ENCODE assay signal across 2 cellular contexts in the genomic region with DNA sequence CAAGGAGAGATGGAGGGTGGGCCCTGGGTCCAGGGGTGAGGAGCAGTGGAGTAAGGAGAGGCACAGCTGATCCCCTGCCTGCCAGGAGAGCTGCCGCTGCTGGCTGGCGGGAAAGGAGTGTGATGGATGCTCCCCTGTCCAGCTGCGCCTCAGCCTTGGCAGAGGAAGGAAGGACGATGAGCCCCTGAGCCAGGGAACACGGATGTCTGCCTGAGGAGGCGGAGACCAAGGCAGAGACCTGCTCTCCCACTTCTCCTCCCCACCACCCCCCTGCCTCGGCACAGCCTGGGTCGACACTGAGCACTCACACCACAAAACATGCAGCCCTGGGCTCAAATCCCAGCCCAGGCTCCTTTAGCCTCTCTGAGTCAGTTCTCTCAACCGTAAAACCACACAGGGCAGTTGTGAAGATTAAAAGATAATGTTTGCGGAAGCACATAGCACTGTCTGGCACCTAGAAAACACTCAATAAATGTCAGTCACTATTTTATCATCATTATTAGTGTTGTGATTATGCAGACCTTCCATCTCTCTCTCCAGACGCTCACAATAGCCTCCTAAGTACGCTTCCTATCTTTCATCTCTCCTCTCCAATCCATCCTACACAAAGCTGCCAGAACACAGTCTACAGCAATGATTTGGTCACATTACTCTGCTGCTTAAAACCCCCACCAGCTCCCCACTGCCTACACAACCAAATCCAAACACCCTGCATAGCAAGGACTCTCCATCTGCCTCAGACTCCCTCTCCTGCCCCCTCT.
TF ChIP-seq lines count a peak whose summit lies in the region.

No MANE protein-coding gene starts in this region.

TF ChIP-seq in SK-N-SH, 30 proteins besides CTCF, POLR2A, EP300 and RAD21 (continues in another document):
- TF ChIP-seq, protein P1, sequence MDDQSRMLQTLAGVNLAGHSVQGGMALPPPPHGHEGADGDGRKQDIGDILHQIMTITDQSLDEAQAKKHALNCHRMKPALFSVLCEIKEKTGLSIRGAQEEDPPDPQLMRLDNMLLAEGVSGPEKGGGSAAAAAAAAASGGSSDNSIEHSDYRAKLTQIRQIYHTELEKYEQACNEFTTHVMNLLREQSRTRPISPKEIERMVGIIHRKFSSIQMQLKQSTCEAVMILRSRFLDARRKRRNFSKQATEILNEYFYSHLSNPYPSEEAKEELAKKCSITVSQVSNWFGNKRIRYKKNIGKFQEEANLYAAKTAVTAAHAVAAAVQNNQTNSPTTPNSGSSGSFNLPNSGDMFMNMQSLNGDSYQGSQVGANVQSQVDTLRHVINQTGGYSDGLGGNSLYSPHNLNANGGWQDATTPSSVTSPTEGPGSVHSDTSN (IDR thresholded peaks at IDR 0.05) = peak; percentile 96
- TF ChIP-seq POLR2AphosphoS5 (IDR thresholded peaks at IDR 0.05; ENCODE audit: low read depth, low read length) (peak; percentile 95), MXI1 (IDR thresholded peaks at IDR 0.05; ENCODE audit: low read depth, low read length) (peak; percentile 32), JUND (IDR thresholded peaks at IDR 0.05) (peak; percentile 90), NFIC (IDR thresholded peaks at IDR 0.05; ENCODE audit: borderline replicate concordance) (peak; percentile 89), CHD2 (IDR thresholded peaks at IDR 0.05; ENCODE audit: low read length, partially characterized antibody) (peak; percentile 94), EZH2phosphoT487 (IDR thresholded peaks at IDR 0.05; ENCODE audit: borderline replicate concordance, low read depth) (no peak), FOSL2 (IDR thresholded peaks at IDR 0.05; ENCODE audit: borderline replicate concordance, low read depth) (peak; percentile 82), SIN3A (IDR thresholded peaks at IDR 0.05; ENCODE audit: borderline replicate concordance, low read depth, low read length) (peak; percentile 70; the same call in 1 of the 2 replicates), GABPA (IDR thresholded peaks at IDR 0.05; ENCODE audit: low read depth) (no peak), MEF2A (IDR thresholded peaks at IDR 0.05; ENCODE audit: borderline replicate concordance, low read depth) (no peak), TEAD4 (IDR thresholded peaks at IDR 0.05; ENCODE audit: borderline replicate concordance, insufficient read depth) (peak; percentile 89), GATA2 (CRISPR knock-in tag; IDR thresholded peaks at IDR 0.05) (peak; percentile 99), SMC3 (IDR thresholded peaks at IDR 0.05; ENCODE audit: low read depth, low read length) (peak; percentile 17; the same call in 1 of the 2 replicates), FOXJ3 (CRISPR knock-in tag; IDR thresholded peaks at IDR 0.05) (peak; percentile 97), RFX5 (IDR thresholded peaks at IDR 0.05; ENCODE audit: low read length) (no peak), TAF1 (IDR thresholded peaks at IDR 0.05; ENCODE audit: borderline replicate concordance, low read depth, low read length) (no peak; the same call in 1 of the 2 replicates), NRF1 (IDR thresholded peaks at IDR 0.05; ENCODE audit: low read depth, low read length) (no peak), RXRA (IDR thresholded peaks at IDR 0.05; ENCODE audit: borderline replicate concordance, low read depth) (peak; percentile 70; the same call in 1 of the 2 replicates), FOXM1 (IDR thresholded peaks at IDR 0.05; ENCODE audit: low read depth) (peak; percentile 62; the same call in 1 of the 2 replicates), ELF1 (IDR thresholded peaks at IDR 0.05) (0 out of 2 replicates have a peak, but pooled peaks have one; percentile 50), TCF12 (IDR thresholded peaks at IDR 0.05) (peak; percentile 97)
- TF ChIP-seq, protein P2, sequence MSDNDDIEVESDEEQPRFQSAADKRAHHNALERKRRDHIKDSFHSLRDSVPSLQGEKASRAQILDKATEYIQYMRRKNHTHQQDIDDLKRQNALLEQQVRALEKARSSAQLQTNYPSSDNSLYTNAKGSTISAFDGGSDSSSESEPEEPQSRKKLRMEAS (IDR thresholded peaks at IDR 0.05; ENCODE audit: low read depth) = peak; percentile 57; the same call in 1 of the 2 replicates
- TF ChIP-seq, protein P3, sequence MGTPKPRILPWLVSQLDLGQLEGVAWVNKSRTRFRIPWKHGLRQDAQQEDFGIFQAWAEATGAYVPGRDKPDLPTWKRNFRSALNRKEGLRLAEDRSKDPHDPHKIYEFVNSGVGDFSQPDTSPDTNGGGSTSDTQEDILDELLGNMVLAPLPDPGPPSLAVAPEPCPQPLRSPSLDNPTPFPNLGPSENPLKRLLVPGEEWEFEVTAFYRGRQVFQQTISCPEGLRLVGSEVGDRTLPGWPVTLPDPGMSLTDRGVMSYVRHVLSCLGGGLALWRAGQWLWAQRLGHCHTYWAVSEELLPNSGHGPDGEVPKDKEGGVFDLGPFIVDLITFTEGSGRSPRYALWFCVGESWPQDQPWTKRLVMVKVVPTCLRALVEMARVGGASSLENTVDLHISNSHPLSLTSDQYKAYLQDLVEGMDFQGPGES (IDR thresholded peaks at IDR 0.05; ENCODE audit: low read depth, low read length) = no peak
- TF ChIP-seq, protein P4, sequence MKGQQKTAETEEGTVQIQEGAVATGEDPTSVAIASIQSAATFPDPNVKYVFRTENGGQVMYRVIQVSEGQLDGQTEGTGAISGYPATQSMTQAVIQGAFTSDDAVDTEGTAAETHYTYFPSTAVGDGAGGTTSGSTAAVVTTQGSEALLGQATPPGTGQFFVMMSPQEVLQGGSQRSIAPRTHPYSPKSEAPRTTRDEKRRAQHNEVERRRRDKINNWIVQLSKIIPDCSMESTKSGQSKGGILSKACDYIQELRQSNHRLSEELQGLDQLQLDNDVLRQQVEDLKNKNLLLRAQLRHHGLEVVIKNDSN (IDR thresholded peaks at IDR 0.05; ENCODE audit: borderline replicate concordance, low read depth) = peak; percentile 38; the same call in 1 of the 2 replicates
- TF ChIP-seq, protein P5, sequence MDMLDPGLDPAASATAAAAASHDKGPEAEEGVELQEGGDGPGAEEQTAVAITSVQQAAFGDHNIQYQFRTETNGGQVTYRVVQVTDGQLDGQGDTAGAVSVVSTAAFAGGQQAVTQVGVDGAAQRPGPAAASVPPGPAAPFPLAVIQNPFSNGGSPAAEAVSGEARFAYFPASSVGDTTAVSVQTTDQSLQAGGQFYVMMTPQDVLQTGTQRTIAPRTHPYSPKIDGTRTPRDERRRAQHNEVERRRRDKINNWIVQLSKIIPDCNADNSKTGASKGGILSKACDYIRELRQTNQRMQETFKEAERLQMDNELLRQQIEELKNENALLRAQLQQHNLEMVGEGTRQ (IDR thresholded peaks at IDR 0.05; ENCODE audit: borderline replicate concordance, low read depth, low read length) = no peak
- TF ChIP-seq, protein P6, sequence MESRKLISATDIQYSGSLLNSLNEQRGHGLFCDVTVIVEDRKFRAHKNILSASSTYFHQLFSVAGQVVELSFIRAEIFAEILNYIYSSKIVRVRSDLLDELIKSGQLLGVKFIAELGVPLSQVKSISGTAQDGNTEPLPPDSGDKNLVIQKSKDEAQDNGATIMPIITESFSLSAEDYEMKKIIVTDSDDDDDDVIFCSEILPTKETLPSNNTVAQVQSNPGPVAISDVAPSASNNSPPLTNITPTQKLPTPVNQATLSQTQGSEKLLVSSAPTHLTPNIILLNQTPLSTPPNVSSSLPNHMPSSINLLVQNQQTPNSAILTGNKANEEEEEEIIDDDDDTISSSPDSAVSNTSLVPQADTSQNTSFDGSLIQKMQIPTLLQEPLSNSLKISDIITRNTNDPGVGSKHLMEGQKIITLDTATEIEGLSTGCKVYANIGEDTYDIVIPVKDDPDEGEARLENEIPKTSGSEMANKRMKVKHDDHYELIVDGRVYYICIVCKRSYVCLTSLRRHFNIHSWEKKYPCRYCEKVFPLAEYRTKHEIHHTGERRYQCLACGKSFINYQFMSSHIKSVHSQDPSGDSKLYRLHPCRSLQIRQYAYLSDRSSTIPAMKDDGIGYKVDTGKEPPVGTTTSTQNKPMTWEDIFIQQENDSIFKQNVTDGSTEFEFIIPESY (IDR thresholded peaks at IDR 0.05; ENCODE audit: borderline replicate concordance, low read depth) = peak; percentile 47; the same call in 1 of the 2 replicates

TF ChIP-seq in HEK293T, 16 proteins besides CTCF, POLR2A, EP300 and RAD21 (continued from another document):
- TF ChIP-seq NFRKB (IDR thresholded peaks at IDR 0.05) (no peak), SP1 (IDR thresholded peaks at IDR 0.05) (no peak), LEF1 (IDR thresholded peaks at IDR 0.05; ENCODE audit: borderline replicate concordance) (no peak), TARDBP (IDR thresholded peaks at IDR 0.05) (no peak), ARNT (IDR thresholded peaks at IDR 0.05) (no peak), ZNF384 (IDR thresholded peaks at IDR 0.05) (no peak), HDGF (IDR thresholded peaks at IDR 0.05; ENCODE audit: borderline replicate concordance) (no peak), CTBP1 (IDR thresholded peaks at IDR 0.05; ENCODE audit: borderline replicate concordance) (no peak)
TF ChIP-seq in HEK293T: peak in this region for 0.
